In genomic region chr5:96896806-96897205, GRCh38 we compare ENCODE assay signal across 9 cellular contexts. TPM values are rescaled to one million over a fixed set of nuclear protein-coding genes. Genes with fewer than 3 reads are reported as not detected.
DNase-seq lines count a peak whose midpoint lies in the region; ATAC-seq, FAIRE-seq and TF ChIP-seq lines count a peak whose summit lies in the region.
"Had no signal": no experiment of that assay in that cellular context is flagged by ENCODE, and none has a peak within 500 bp of the region (broad histone marks: within the 10 kb centered on the region; RNA-seq: fewer than 3 reads in every experiment).

No MANE protein-coding gene starts in this region.

- H3K36me3 Mint-ChIP-seq in WTC11, result no peaks in the 10 kb centered on the region

- DNase-seq in AML-193 (lab: John Stamatoyannopoulos, UW), result peak; percentile 82 to 87
- DNase-seq in GM19239 (ENCODE audit: insufficient read length, low spot score), result no peak
- no peak for DNase-seq in WTC11 (ENCODE audit: low spot score)
- no peak for DNase-seq in SHP77 (lab: John Stamatoyannopoulos, UW)
- DNase-seq in iPS-NIHi11 (ENCODE audit: low spot score), result no peak
- DNase-seq in HPDE6-E6E7 (ENCODE audit: extremely low spot score), result no peak
- DNase-seq in NCI-H1417 treated with DMSO at 0.1 percent for 48 hours (lab: John Stamatoyannopoulos, UW), result no peak
- DNase-seq: DND-41 had no signal

- ATAC-seq in HG03108 (IDR thresholded peaks at IDR 0.05; ENCODE audit: unreplicated experiment) (peak; percentile 89), WTC11 (0 out of 2 replicates have a peak, but pooled peaks have one; percentile 22)

- no peak overlapping the region for H3K27ac Mint-ChIP-seq in WTC11

- peak; percentile 97 for FAIRE-seq in GM19239 (lab: Jason Lieb, UNC)

- H3K4me1 Mint-ChIP-seq in WTC11, result no peaks in the 10 kb centered on the region

- H3K9me3 Mint-ChIP-seq in WTC11, result no peaks in the 10 kb centered on the region

- CTCF ChIA-PET in WTC11 (lab: Charles Lee), result no interaction called here

- POLR2A ChIA-PET in WTC11 (lab: Charles Lee), result no interaction called here

- no peak for TF ChIP-seq CTCF in WTC11 (IDR thresholded peaks at IDR 0.05)

- no peaks in the 10 kb centered on the region for H3K27me3 Mint-ChIP-seq in WTC11 (ENCODE audit: low read depth)

- no peak overlapping the region for H3K4me3 Mint-ChIP-seq in WTC11

TF ChIP-seq in WTC11, 78 proteins besides CTCF, POLR2A, EP300 and RAD21:
- no peak for TF ChIP-seq SP1 (CRISPR knock-in tag; conservative IDR thresholded peaks at IDR 0.05)
- TF ChIP-seq TEAD4 (CRISPR knock-in tag; IDR thresholded peaks at IDR 0.05), result no peak
- TF ChIP-seq ARID4B (CRISPR knock-in tag; IDR thresholded peaks at IDR 0.05; ENCODE audit: borderline replicate concordance), result no peak
- TF ChIP-seq FOXK1 (CRISPR knock-in tag; IDR thresholded peaks at IDR 0.05), result no peak
- TF ChIP-seq ATF6 (CRISPR knock-in tag; IDR thresholded peaks at IDR 0.05), result no peak
- TF ChIP-seq MAX (CRISPR knock-in tag; IDR thresholded peaks at IDR 0.05), result no peak
- TF ChIP-seq JAZF1 (CRISPR knock-in tag; IDR thresholded peaks at IDR 0.05), result no peak
- no peak for TF ChIP-seq USF2 (CRISPR knock-in tag; IDR thresholded peaks at IDR 0.05)
- TF ChIP-seq ZNF232 (CRISPR knock-in tag; IDR thresholded peaks at IDR 0.05), result no peak

RNA-seq across cellular contexts. Expression of gene ERAP2, which starts 20.5 kb away (rescaled TPM):
- 0.13 to 0.41 TPM (median 0.21 TPM) in 3 replicates for total RNA-seq in WTC11 (2021)

RNA-seq across cellular contexts. Expression of gene LNPEP, which starts 39.1 kb away (rescaled TPM):
- total RNA-seq in WTC11 (2021), result 4.7 to 6.4 TPM (median 5.2 TPM) in 3 replicates

Comparison
In these comparisons a context has a peak if more than half of its experiments do, and no peak if none do; other contexts are left out.
1. DNase-seq: peak in AML-193 (2 of 2); none in GM19239 (single experiment), WTC11 (single experiment), SHP77 (0 of 2), iPS-NIHi11 (single experiment), HPDE6-E6E7 (single experiment) and NCI-H1417 treated with DMSO at 0.1 percent for 48 hours (single experiment).